Comparison of ENCODE assay signal across 1 cellular context in the genomic region with DNA sequence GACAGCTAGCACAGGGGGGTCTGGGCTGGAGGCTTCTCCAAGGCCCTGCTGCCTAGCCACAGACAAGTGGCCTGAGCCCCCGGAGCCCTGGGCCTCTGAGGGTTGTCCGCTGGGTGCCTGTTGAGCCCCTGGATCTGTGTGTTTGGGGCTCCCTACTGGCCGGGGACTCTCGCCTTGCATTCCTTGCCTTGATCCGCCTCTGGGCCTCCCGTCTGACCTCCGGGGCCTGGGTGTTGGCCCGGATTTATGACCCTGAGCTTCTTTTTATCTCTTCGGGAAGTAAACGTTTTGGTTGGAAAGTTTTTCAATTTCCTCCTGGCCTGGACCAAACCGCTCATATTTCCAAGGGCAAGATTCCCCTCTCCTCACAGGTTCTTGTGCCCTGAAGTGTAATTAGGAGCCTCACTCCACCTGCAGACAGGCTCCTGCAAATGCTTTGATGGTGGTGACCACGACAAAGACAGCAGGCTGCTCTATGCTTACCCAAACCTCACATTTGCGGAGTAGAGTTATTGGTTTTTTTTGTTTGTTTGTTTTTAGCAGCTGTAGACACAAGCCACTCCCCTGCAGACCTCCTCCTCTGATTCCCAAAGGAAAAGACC.
TF ChIP-seq lines count a peak whose summit lies in the region.

No MANE protein-coding gene starts in this region.

TF ChIP-seq in H1, 55 proteins besides CTCF, POLR2A, EP300 and RAD21:
- TF ChIP-seq TAF7 (optimal IDR thresholded peaks at IDR 0.05; ENCODE audit: borderline replicate concordance, low read depth, low read length) (no peak), SUZ12 (IDR thresholded peaks at IDR 0.05; ENCODE audit: low read length) (no peak), GABPA (IDR thresholded peaks at IDR 0.05; ENCODE audit: borderline replicate concordance, insufficient read depth, low read length) (no peak), RBBP5 (IDR thresholded peaks at IDR 0.05; ENCODE audit: borderline replicate concordance, low read depth, low read length) (no peak), SIX5 (IDR thresholded peaks at IDR 0.05; ENCODE audit: low read depth, low read length) (no peak), GTF2F1 (IDR thresholded peaks at IDR 0.05; ENCODE audit: borderline replicate concordance, low read depth, low read length) (no peak), RXRA (IDR thresholded peaks at IDR 0.05; ENCODE audit: insufficient read depth, low read depth, low read length) (no peak), RFX5 (IDR thresholded peaks at IDR 0.05; ENCODE audit: borderline replicate concordance, low read depth, low read length) (no peak), ATF3 (IDR thresholded peaks at IDR 0.05; ENCODE audit: insufficient read depth, low read depth, low read length) (no peak), SAP30 (IDR thresholded peaks at IDR 0.05; ENCODE audit: insufficient read depth, insufficient replicate concordance, low read length) (no peak), HDAC6 (IDR thresholded peaks at IDR 0.05; ENCODE audit: low read depth, low read length) (no peak), HDAC2 (IDR thresholded peaks at IDR 0.05; ENCODE audit: borderline replicate concordance in 1 of 2, low read depth in 2 of 2, low read length in 2 of 2) (no peak), SP4 (IDR thresholded peaks at IDR 0.05; ENCODE audit: low read length) (no peak), NANOG (IDR thresholded peaks at IDR 0.05; ENCODE audit: insufficient read depth, low read depth, low read length, poor library complexity, severe bottlenecking) (no peak), CHD1 (IDR thresholded peaks at IDR 0.05; ENCODE audit: low read depth, low read length) (no peak), YY1 (IDR thresholded peaks at IDR 0.05; ENCODE audit: low read depth, low read length) (no peak)
- TF ChIP-seq, protein P1, sequence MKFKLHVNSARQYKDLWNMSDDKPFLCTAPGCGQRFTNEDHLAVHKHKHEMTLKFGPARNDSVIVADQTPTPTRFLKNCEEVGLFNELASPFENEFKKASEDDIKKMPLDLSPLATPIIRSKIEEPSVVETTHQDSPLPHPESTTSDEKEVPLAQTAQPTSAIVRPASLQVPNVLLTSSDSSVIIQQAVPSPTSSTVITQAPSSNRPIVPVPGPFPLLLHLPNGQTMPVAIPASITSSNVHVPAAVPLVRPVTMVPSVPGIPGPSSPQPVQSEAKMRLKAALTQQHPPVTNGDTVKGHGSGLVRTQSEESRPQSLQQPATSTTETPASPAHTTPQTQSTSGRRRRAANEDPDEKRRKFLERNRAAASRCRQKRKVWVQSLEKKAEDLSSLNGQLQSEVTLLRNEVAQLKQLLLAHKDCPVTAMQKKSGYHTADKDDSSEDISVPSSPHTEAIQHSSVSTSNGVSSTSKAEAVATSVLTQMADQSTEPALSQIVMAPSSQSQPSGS (IDR thresholded peaks at IDR 0.05; ENCODE audit: low read length): no peak
- TF ChIP-seq, protein P2, sequence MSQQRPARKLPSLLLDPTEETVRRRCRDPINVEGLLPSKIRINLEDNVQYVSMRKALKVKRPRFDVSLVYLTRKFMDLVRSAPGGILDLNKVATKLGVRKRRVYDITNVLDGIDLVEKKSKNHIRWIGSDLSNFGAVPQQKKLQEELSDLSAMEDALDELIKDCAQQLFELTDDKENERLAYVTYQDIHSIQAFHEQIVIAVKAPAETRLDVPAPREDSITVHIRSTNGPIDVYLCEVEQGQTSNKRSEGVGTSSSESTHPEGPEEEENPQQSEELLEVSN (IDR thresholded peaks at IDR 0.05): no peak
